ENCODE assay signal across 8 cellular contexts in the genomic region with DNA sequence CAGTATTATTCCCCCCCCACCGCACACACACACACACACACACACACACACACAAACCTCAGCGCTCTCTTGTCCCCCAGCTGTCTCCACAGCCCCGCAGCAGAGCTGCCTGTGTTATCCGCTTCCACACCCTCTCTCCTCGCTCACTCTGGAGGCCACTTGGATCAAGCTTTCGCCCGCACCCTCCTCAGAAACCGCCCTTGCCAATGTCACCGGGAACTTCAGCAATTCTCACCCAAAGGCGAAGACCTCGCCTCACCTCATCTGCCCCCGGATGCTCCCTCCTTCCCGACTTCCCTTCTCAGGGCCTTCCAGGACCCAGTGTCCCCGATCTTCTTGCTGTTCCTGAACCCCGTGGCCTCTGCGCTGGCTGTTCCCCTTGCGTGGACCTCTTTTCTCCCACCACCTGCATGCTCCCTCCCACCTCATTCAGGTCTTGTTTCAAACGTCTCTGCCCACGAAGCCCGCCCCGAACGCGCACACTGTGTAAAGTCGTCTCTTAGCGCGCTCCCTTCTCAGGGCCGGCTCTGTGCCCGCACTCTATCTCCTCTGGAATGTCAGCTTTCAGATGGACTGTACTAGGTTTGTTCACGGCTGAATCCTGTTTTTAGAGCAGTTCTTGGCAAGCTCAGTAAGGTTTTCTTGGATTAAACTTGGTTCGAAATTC. TPM values are rescaled to one million over a fixed set of nuclear protein-coding genes. Genes with fewer than 3 reads are reported as not detected.
DNase-seq lines count a peak whose midpoint lies in the region; ATAC-seq and TF ChIP-seq lines count a peak whose summit lies in the region.

No MANE protein-coding gene starts in this region.

- in situ Hi-C loops in mammary epithelial cell (cut with MboI; ENCODE audit: low sequenced_read_pairs in 2 of 2) = no loop called here

- CTCF ChIA-PET in mammary epithelial cell (lab: Charles Lee; ENCODE audit: low non-redundant PET) = no interaction called here

- peak overlapping the region; percentile 99 for H3K27ac Mint-ChIP-seq in stimulated activated naive CD8-positive, alpha-beta T cell treated with anti-CD3 and anti-CD28 coated beads, Interleukin-15, Interleukin-2, amounts not matched to agents 100 ng/mL and 50 ng/mL, for 24 hours

- intact Hi-C loops in mammary epithelial cell (cut with micrococcal nuclease) = loop anchor here (2.0 kb wide), 1 partner anchor 37 kb away; the partner anchor contains the start of gene RACK1

- H3K4me1 ChIP-seq in mammary epithelial cell (ENCODE audit: insufficient read depth, low read length) (peaks cover 22% of the 10 kb centered on the region), mononuclear cell (ENCODE audit: insufficient read depth, low read length) (peaks cover 52% of the 10 kb centered on the region)

- WGBS in mammary epithelial cell (ENCODE audit: low coverage, missing lambda C conversion rate) = 35% methylated on average over 19 of the region's 30 CpGs

- H3K4me1 Mint-ChIP-seq in stimulated activated naive CD8-positive, alpha-beta T cell treated with anti-CD3 and anti-CD28 coated beads, Interleukin-15, Interleukin-2, amounts not matched to agents 100 ng/mL and 50 ng/mL, for 24 hours (ENCODE audit: low read depth) = peaks cover 41% of the 10 kb centered on the region

- H3K27me3 ChIP-seq in mammary epithelial cell (ENCODE audit: insufficient read depth, low read length) = no peaks in the 10 kb centered on the region
- peaks cover 18% of the 10 kb centered on the region for H3K27me3 ChIP-seq in mononuclear cell (ENCODE audit: insufficient read depth, low read length)

- H3K27ac ChIP-seq in mammary epithelial cell (ENCODE audit: insufficient read depth, low read depth, low read length) = no peak overlapping the region

- no peak for ATAC-seq in stimulated activated naive CD8-positive, alpha-beta T cell treated with anti-CD3 and anti-CD28 coated beads, Interleukin-15, Interleukin-2, amounts not matched to agents 100 U/mL and 50 U/mL, for 24 hours
- ATAC-seq in HG03039 (IDR thresholded peaks at IDR 0.05; ENCODE audit: unreplicated experiment) (no peak), GM18870 (IDR thresholded peaks at IDR 0.05; ENCODE audit: unreplicated experiment) (no peak)

- no peaks in the 10 kb centered on the region for H4K20me1 ChIP-seq in mammary epithelial cell (ENCODE audit: insufficient read depth, low read length)

- H3K4me3 Mint-ChIP-seq in stimulated activated naive CD8-positive, alpha-beta T cell treated with anti-CD3 and anti-CD28 coated beads, Interleukin-15, Interleukin-2, amounts not matched to agents 100 ng/mL and 50 ng/mL, for 24 hours = peak overlapping the region; percentile 94

- H3K4me3 ChIP-seq in mammary epithelial cell (replicated peaks in 1 of 3; ENCODE audit: insufficient read depth in 1 of 3, low read depth in 2 of 3, low read length in 3 of 3) = peak overlapping the region; percentile 64 to 73 (median 68)
- peak overlapping the region; percentile 37 for H3K4me3 ChIP-seq in mononuclear cell (ENCODE audit: low read length)

- TF ChIP-seq CTCF in mammary epithelial cell (conservative IDR thresholded peaks at IDR 0.05 in 1 of 2, IDR thresholded peaks at IDR 0.05 in 1 of 2; ENCODE audit: extremely low read depth in 1 of 2, insufficient read depth in 1 of 2, low read depth in 1 of 2, low read length in 2 of 2) = no peak

- DNase-seq in stimulated activated naive CD8-positive, alpha-beta T cell treated with anti-CD3 and anti-CD28 coated beads, Interleukin-15, Interleukin-2, amounts not matched to agents 100 U/mL and 50 U/mL, for 24 hours = no peak
- DNase-seq in mammary epithelial cell (no peak), NCI-H2081 treated with DMSO at 0.1 percent for 48 hours (lab: John Stamatoyannopoulos, UW) (no peak), mesenteric fat pad (ENCODE audit: low spot score) (no peak)

- peaks cover 34% of the 10 kb centered on the region for H3K27me3 Mint-ChIP-seq in stimulated activated naive CD8-positive, alpha-beta T cell treated with anti-CD3 and anti-CD28 coated beads, Interleukin-15, Interleukin-2, amounts not matched to agents 100 ng/mL and 50 ng/mL, for 24 hours

- peaks cover 4% of the 10 kb centered on the region for H3K36me3 ChIP-seq in mammary epithelial cell (ENCODE audit: insufficient read depth, low read length)

- H2AFZ ChIP-seq in mammary epithelial cell (ENCODE audit: low read depth, low read length) = peak overlapping the region; percentile 89

- no peaks in the 10 kb centered on the region for H3K9me3 ChIP-seq in mammary epithelial cell (replicated peaks; ENCODE audit: insufficient read depth, low read length)
- no peaks in the 10 kb centered on the region for H3K9me3 ChIP-seq in mononuclear cell (ENCODE audit: low read depth, low read length)

- H3K4me2 ChIP-seq in mammary epithelial cell (ENCODE audit: insufficient read depth, low read depth, low read length) = peak overlapping the region; percentile 88

- H3K9me3 Mint-ChIP-seq in stimulated activated naive CD8-positive, alpha-beta T cell treated with anti-CD3 and anti-CD28 coated beads, Interleukin-15, Interleukin-2, amounts not matched to agents 100 ng/mL and 50 ng/mL, for 24 hours = no peaks in the 10 kb centered on the region

- dilution Hi-C loops in mammary epithelial cell (cut with HindIII; ENCODE audit: low sequenced_read_pairs) = no loop called here

- no peak overlapping the region for H3K9ac ChIP-seq in mammary epithelial cell (ENCODE audit: insufficient read depth, low read length)

- H3K79me2 ChIP-seq in mammary epithelial cell (ENCODE audit: insufficient read depth, low read length) = peaks cover 17% of the 10 kb centered on the region

- no TSS peak for BruUV-seq in mammary epithelial cell (replicated peaks; lab: Mats Ljungman, UMichigan)

- H3K36me3 Mint-ChIP-seq in stimulated activated naive CD8-positive, alpha-beta T cell treated with anti-CD3 and anti-CD28 coated beads, Interleukin-15, Interleukin-2, amounts not matched to agents 100 ng/mL and 50 ng/mL, for 24 hours (ENCODE audit: low read depth) = peaks cover 12% of the 10 kb centered on the region

RNA-seq across cellular contexts. Expression of gene TRIM7, which starts 0.9 kb away (rescaled TPM):
- 10 to 100 TPM in 1 of 2 donors, 1 to 10 TPM in 1; 6.3 to 31.4 TPM for total RNA-seq in mammary epithelial cell
- 18.8 TPM for polyA plus RNA-seq in mammary epithelial cell
- polyA minus RNA-seq in mammary epithelial cell = 6.6 TPM
- total RNA-seq in mononuclear cell = 1.9 TPM
- total RNA-seq in mesenteric fat pad = 3.0 TPM

RNA-seq across cellular contexts. Expression of gene TRIM41, which starts 17.2 kb away (rescaled TPM):
- 10 to 100 TPM; 10.3 to 30.6 TPM for total RNA-seq in mammary epithelial cell
- 10.1 TPM for polyA plus RNA-seq in mammary epithelial cell
- 10.5 TPM for polyA minus RNA-seq in mammary epithelial cell
- total RNA-seq in mononuclear cell = 6.1 TPM
- 22.1 TPM for total RNA-seq in mesenteric fat pad

RNA-seq across cellular contexts. Expression of gene RACK1, which starts 37.8 kb away (rescaled TPM):
- total RNA-seq in mammary epithelial cell (1,000 to 10,000 TPM; 2,031 to 4,986 TPM), mononuclear cell (5,375 TPM), mesenteric fat pad (1,262 TPM)
- polyA plus RNA-seq in mammary epithelial cell = 4,579 TPM
- 7,221 TPM for polyA minus RNA-seq in mammary epithelial cell

RNA-seq across cellular contexts. Expression of gene TRIM52, which starts 55.1 kb away (rescaled TPM):
- total RNA-seq in mammary epithelial cell (1 to 10 TPM; 5.7 to 6.0 TPM), mononuclear cell (17.5 TPM), mesenteric fat pad (9.5 TPM)
- polyA plus RNA-seq in mammary epithelial cell = 3.3 TPM
- not detected for polyA minus RNA-seq in mammary epithelial cell

RNA-seq across cellular contexts. Expression of gene OR2V2, which starts 58.5 kb away (rescaled TPM):
- not detected for total RNA-seq in mammary epithelial cell
- not detected for polyA plus RNA-seq in mammary epithelial cell
- not detected for polyA minus RNA-seq in mammary epithelial cell
- not detected for total RNA-seq in mononuclear cell
- total RNA-seq in mesenteric fat pad = not detected
